ENCODE assay signal across 37 cellular contexts in genomic region chr3:46353090-46353489, GRCh38. TPM values are rescaled to one million over a fixed set of nuclear protein-coding genes. Genes with fewer than 3 reads are reported as not detected.
DNase-seq lines count a peak whose midpoint lies in the region; ATAC-seq and TF ChIP-seq lines count a peak whose summit lies in the region.
"Had no signal": no experiment of that assay in that cellular context is flagged by ENCODE, and none has a peak within 500 bp of the region (broad histone marks: within the 10 kb centered on the region; RNA-seq: fewer than 3 reads in every experiment).

No MANE protein-coding gene starts in this region.

- H3K27me3 Mint-ChIP-seq in activated T-cell treated with anti-CD3 and anti-CD28 coated beads, Interleukin-2, amount 50 U/mL, for 4 hours (ENCODE audit: low read depth), result peaks cover 2% of the 10 kb centered on the region
- peaks cover 56% of the 10 kb centered on the region for H3K27me3 Mint-ChIP-seq in activated T-cell treated with anti-CD3 and anti-CD28 coated beads, Interleukin-2, amount 50 U/mL, for 24 hours
- H3K27me3 Mint-ChIP-seq in T-cell (peaks cover 2 to 10% of the 10 kb centered on the region in 2 donors), natural killer cell (ENCODE audit: low read depth in 2 of 2) (no peaks in the 10 kb centered on the region)
- H3K27me3 Mint-ChIP-seq in activated naive CD8-positive, alpha-beta T cell treated with anti-CD3 and anti-CD28 coated beads, Interleukin-2, amount 50 U/mL, for 24 hours, result peaks cover 29% of the 10 kb centered on the region

- peaks cover 80% of the 10 kb centered on the region for H3K4me1 Mint-ChIP-seq in activated T-cell treated with anti-CD3 and anti-CD28 coated beads, Interleukin-2, amount 50 U/mL, for 4 hours (ENCODE audit: low read depth)
- peaks cover 88% of the 10 kb centered on the region for H3K4me1 Mint-ChIP-seq in activated T-cell treated with anti-CD3 and anti-CD28 coated beads, Interleukin-2, amount 50 U/mL, for 24 hours (ENCODE audit: low read depth)
- H3K4me1 Mint-ChIP-seq in T-cell (peaks cover 70 to 87% (median 70%) of the 10 kb centered on the region in 3 donors), natural killer cell (peaks cover 73% of the 10 kb centered on the region in 2 donors)
- H3K4me1 Mint-ChIP-seq in activated naive CD8-positive, alpha-beta T cell treated with anti-CD3 and anti-CD28 coated beads, Interleukin-2, amount 50 U/mL, for 24 hours, result peaks cover 65% of the 10 kb centered on the region

- H3K27ac ChIP-seq in caudate nucleus (ENCODE audit: low read depth, low read length) (no peak overlapping the region), right atrium auricular region (no peak overlapping the region)
- H3K27ac ChIP-seq: HL-60, psoas muscle, sigmoid colon, SJCRH30, tibial nerve had no signal

- intact Hi-C loops in natural killer cell (cut with micrococcal nuclease), result loop anchor here (5.0 kb wide), 2 partner anchors 41 to 71 kb away; no protein-coding TSS in a partner anchor

- no peak for ATAC-seq in activated T-cell treated with anti-CD3 and anti-CD28 coated beads, Interleukin-2, amount 50 U/mL, for 4 hours
- ATAC-seq in T-cell (replicated peaks in 1 of 4) (no peak), natural killer cell (peak; percentile 40 to 58 (median 51))
- no peak for ATAC-seq in activated naive CD8-positive, alpha-beta T cell treated with anti-CD3 and anti-CD28 coated beads, Interleukin-2, amount 50 U/mL, for 24 hours
- ATAC-seq: esophagus mucosa, GM12878, left ventricle myocardium superior, psoas muscle, WTC11 had no signal

- H3K4me1 ChIP-seq in right atrium auricular region, result no peaks in the 10 kb centered on the region
- H3K4me1 ChIP-seq: psoas muscle, sigmoid colon, SJCRH30 had no signal

- H3K36me3 ChIP-seq in right atrium auricular region, result no peaks in the 10 kb centered on the region
- H3K36me3 ChIP-seq: sigmoid colon, SJCRH30, tibial nerve had no signal

- POLR2A ChIA-PET in T-cell (lab: Charles Lee), result no interaction called here

- H3K9me3 Mint-ChIP-seq in activated T-cell treated with anti-CD3 and anti-CD28 coated beads, Interleukin-2, amount 50 U/mL, for 4 hours, result no peaks in the 10 kb centered on the region
- peaks cover 5% of the 10 kb centered on the region for H3K9me3 Mint-ChIP-seq in activated T-cell treated with anti-CD3 and anti-CD28 coated beads, Interleukin-2, amount 50 U/mL, for 24 hours
- H3K9me3 Mint-ChIP-seq in T-cell (peaks cover 0 to 5% (median 0%) of the 10 kb centered on the region in 3 donors), natural killer cell (no peaks in the 10 kb centered on the region)
- H3K9me3 Mint-ChIP-seq in activated naive CD8-positive, alpha-beta T cell treated with anti-CD3 and anti-CD28 coated beads, Interleukin-2, amount 50 U/mL, for 24 hours, result peaks cover 7% of the 10 kb centered on the region

- H3K36me3 Mint-ChIP-seq in activated T-cell treated with anti-CD3 and anti-CD28 coated beads, Interleukin-2, amount 50 U/mL, for 4 hours (ENCODE audit: insufficient read depth), result no peaks in the 10 kb centered on the region
- no peaks in the 10 kb centered on the region for H3K36me3 Mint-ChIP-seq in activated T-cell treated with anti-CD3 and anti-CD28 coated beads, Interleukin-2, amount 50 U/mL, for 24 hours (ENCODE audit: low read depth)
- no peaks in the 10 kb centered on the region for H3K36me3 Mint-ChIP-seq in T-cell
- H3K36me3 Mint-ChIP-seq in activated naive CD8-positive, alpha-beta T cell treated with anti-CD3 and anti-CD28 coated beads, Interleukin-2, amount 50 U/mL, for 24 hours (ENCODE audit: low read depth), result peaks cover 2% of the 10 kb centered on the region
- H3K36me3 Mint-ChIP-seq in natural killer cell, result no peaks in the 10 kb centered on the region

- CTCF ChIA-PET in T-cell (lab: Charles Lee), result interaction anchor here (0.7 to 1.9 kb wide), 2 partner anchors 77 to 512 kb away, joined by 3 to 5 read pairs; no protein-coding TSS in a partner anchor

- H3K4me3 Mint-ChIP-seq in activated T-cell treated with anti-CD3 and anti-CD28 coated beads, Interleukin-2, amount 50 U/mL, for 4 hours, result peak overlapping the region; percentile 24
- no peak overlapping the region for H3K4me3 Mint-ChIP-seq in activated T-cell treated with anti-CD3 and anti-CD28 coated beads, Interleukin-2, amount 50 U/mL, for 24 hours
- peak overlapping the region in 2 of 3 donors; percentile 23 to 76 for H3K4me3 Mint-ChIP-seq in T-cell
- H3K4me3 Mint-ChIP-seq in activated naive CD8-positive, alpha-beta T cell treated with anti-CD3 and anti-CD28 coated beads, Interleukin-2, amount 50 U/mL, for 24 hours, result no peak overlapping the region
- peak overlapping the region; percentile 72 for H3K4me3 Mint-ChIP-seq in natural killer cell
- H3K4me3 Mint-ChIP-seq: endodermal cell, WTC11 had no signal

- no peaks in the 10 kb centered on the region for H3K9me3 ChIP-seq in right atrium auricular region
- H3K9me3 ChIP-seq: psoas muscle, sigmoid colon, SJCRH30, tibial nerve had no signal

- H3K27ac Mint-ChIP-seq in activated T-cell treated with anti-CD3 and anti-CD28 coated beads, Interleukin-2, amount 50 U/mL, for 24 hours, result no peak overlapping the region
- H3K27ac Mint-ChIP-seq in T-cell (peak overlapping the region; percentile 76 to 83), natural killer cell (peak overlapping the region; percentile 15 to 57)
- H3K27ac Mint-ChIP-seq in activated naive CD8-positive, alpha-beta T cell treated with anti-CD3 and anti-CD28 coated beads, Interleukin-2, amount 50 U/mL, for 24 hours, result peak overlapping the region; percentile 25
- H3K27ac Mint-ChIP-seq: endodermal cell, WTC11 had no signal

- no peak overlapping the region for H3K4me3 ChIP-seq in right atrium auricular region
- H3K4me3 ChIP-seq: GM12878, psoas muscle, sigmoid colon, SJCRH30 had no signal

- no peaks in the 10 kb centered on the region for H3K27me3 ChIP-seq in right atrium auricular region
- H3K27me3 ChIP-seq: SJCRH30 had no signal

- no peak for DNase-seq in activated T-cell treated with anti-CD3 and anti-CD28 coated beads, Interleukin-2, amount 50 U/mL, for 4 hours
- no peak for DNase-seq in activated T-cell treated with anti-CD3 and anti-CD28 coated beads, Interleukin-2, amount 50 U/mL, for 24 hours
- DNase-seq in T-cell (no peak), natural killer cell (no peak), pons (ENCODE audit: low spot score) (no peak), caudate nucleus (lab: John Stamatoyannopoulos, UW) (no peak), right atrium auricular region (ENCODE audit: low spot score) (no peak)
- DNase-seq in activated naive CD8-positive, alpha-beta T cell treated with anti-CD3 and anti-CD28 coated beads, Interleukin-2, amount 50 U/mL, for 24 hours, result no peak
- DNase-seq: activated CD4-positive, alpha-beta T cell treated with anti-CD3 and anti-CD28 coated beads, Interleukin-2, amount 50 U/mL, for 4 hours; activated naive CD4-positive, alpha-beta T cell; activated T-cell treated with anti-CD3 and anti-CD28 coated beads, Interleukin-2, amount 50 U/mL, for 1 hour; anterior cingulate cortex; cortex of kidney; DMS153; endodermal cell; foreskin fibroblast; GOT3; KBM-7; left ventricle myocardium superior; NCI-H1092 treated with DMSO at 0.1 percent for 48 hours; NCI-H1694 treated with DMSO at 0.1 percent for 48 hours; NCI-H446; nucleus accumbens; psoas muscle; sigmoid colon; SJCRH30; stimulated activated CD4-positive, alpha-beta T cell treated with anti-CD3 and anti-CD28 coated beads, Interleukin-12 subunit alpha, Interleukin-12 subunit beta, amount 100 ng/mL, for 4 hours; stimulated activated CD4-positive, alpha-beta T cell treated with anti-CD3 and anti-CD28 coated beads, Interleukin-2, amount 100 ng/mL, for 48 hours; SW 1271 had no signal

- TF ChIP-seq CTCF in natural killer cell (IDR thresholded peaks at IDR 0.05), result no peak
- TF ChIP-seq CTCF in right atrium auricular region (IDR thresholded peaks at IDR 0.05), result no peak

RNA-seq across cellular contexts. Expression of gene CCR2, which starts 0.8 kb away (rescaled TPM):
- total RNA-seq in activated T-cell treated with anti-CD3 and anti-CD28 coated beads, Interleukin-2, amount 50 U/mL, for 4 hours, result 1 to 10 TPM in 1 of 3 donors, under 1 TPM in 2; 0.18 to 1.4 (median 0.41) TPM
- total RNA-seq in T-cell (10 to 100 TPM in 2 of 5 donors, 1 to 10 TPM in 3; 3.3 to 15.1 (median 8.1) TPM), natural killer cell (1 to 10 TPM in 2 of 3 donors, under 1 TPM in 1; 0.21 to 9.8 (median 1.7) TPM), right atrium auricular region (1 to 10 TPM in 1 of 2 donors, under 1 TPM in 1; 0.33 to 2.1 TPM)
- total RNA-seq: A673, endodermal cell, RPMI7951, SJCRH30, WTC11 had no signal

RNA-seq across cellular contexts. Expression of gene CCR5, which starts 17.7 kb away (rescaled TPM):
- total RNA-seq in activated T-cell treated with anti-CD3 and anti-CD28 coated beads, Interleukin-2, amount 50 U/mL, for 4 hours, result 1 to 10 TPM; 1.2 to 7.2 (median 2.2) TPM
- total RNA-seq in T-cell (10 to 100 TPM in 3 of 5 donors, 1 to 10 TPM in 2; 4.0 to 14.6 (median 10.1) TPM), natural killer cell (1 to 10 TPM in 2 of 3 donors, under 1 TPM in 1; 0.59 to 7.6 (median 1.0) TPM), right atrium auricular region (1 to 10 TPM in 1 of 2 donors, not detected in 1; 1.1 TPM)
- total RNA-seq: A673, endodermal cell, M059J, RPMI7951, SJCRH30, WTC11 had no signal

RNA-seq across cellular contexts. Expression of gene CCRL2, which starts 54.0 kb away (rescaled TPM):
- 1 to 10 TPM in 1 of 3 donors, under 1 TPM in 2; 0.43 to 1.3 (median 0.76) TPM for total RNA-seq in activated T-cell treated with anti-CD3 and anti-CD28 coated beads, Interleukin-2, amount 50 U/mL, for 4 hours
- total RNA-seq in T-cell (1 to 10 TPM; 1.1 to 2.5 (median 1.6) TPM), natural killer cell (1 to 10 TPM; 3.0 to 4.6 (median 3.8) TPM), right atrium auricular region (1 to 10 TPM in 1 of 2 donors, under 1 TPM in 1; 0.89 to 4.2 TPM)
- total RNA-seq: A673, endodermal cell, SJCRH30, WTC11 had no signal

Comparison
In these comparisons a context has a peak if more than half of its experiments do, and no peak if none do; other contexts are left out.
1. H3K4me3 Mint-ChIP-seq: peak in activated T-cell treated with anti-CD3 and anti-CD28 coated beads, Interleukin-2, amount 50 U/mL, for 4 hours (single experiment), T-cell (2 of 3) and natural killer cell (single experiment); none in activated T-cell treated with anti-CD3 and anti-CD28 coated beads, Interleukin-2, amount 50 U/mL, for 24 hours (single experiment) and activated naive CD8-positive, alpha-beta T cell treated with anti-CD3 and anti-CD28 coated beads, Interleukin-2, amount 50 U/mL, for 24 hours (single experiment).
2. ATAC-seq: peak in natural killer cell (3 of 3); none in activated T-cell treated with anti-CD3 and anti-CD28 coated beads, Interleukin-2, amount 50 U/mL, for 4 hours (0 of 2), T-cell (0 of 4) and activated naive CD8-positive, alpha-beta T cell treated with anti-CD3 and anti-CD28 coated beads, Interleukin-2, amount 50 U/mL, for 24 hours (single experiment).